8 cellular contexts compared by ENCODE assay signal in the genomic region with DNA sequence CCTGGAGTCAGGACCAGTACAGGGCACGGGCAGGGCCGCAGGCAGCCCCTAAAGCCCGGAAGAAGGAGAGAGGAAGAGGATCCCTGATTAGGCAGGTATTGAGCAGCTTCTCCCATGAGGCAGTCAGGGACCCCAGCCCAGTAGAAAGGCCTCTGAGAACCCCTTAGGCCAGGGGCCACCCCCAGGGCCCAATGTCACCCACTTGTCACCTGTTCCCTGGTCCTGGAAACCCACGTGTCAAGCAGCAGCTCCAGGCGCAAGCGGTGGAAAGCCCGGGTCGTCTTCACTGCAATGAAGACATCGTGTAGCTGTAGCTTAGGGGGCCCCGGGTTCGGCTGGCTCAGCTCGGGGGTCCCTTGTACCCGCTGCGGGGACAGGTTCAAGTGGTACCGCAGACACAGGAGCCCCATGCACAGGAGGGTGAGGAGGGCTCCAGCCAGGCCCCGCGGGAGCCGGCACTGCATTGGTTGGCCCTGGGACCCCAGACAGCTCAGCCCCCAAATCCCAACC. TPM values are rescaled to one million over a fixed set of nuclear protein-coding genes. Genes with fewer than 3 reads are reported as not detected.
DNase-seq lines count a peak whose midpoint lies in the region; ATAC-seq and TF ChIP-seq lines count a peak whose summit lies in the region.

No MANE protein-coding gene starts in this region.

- no peak overlapping the region for H3K27ac ChIP-seq in A673 (ENCODE audit: low read depth, low read length, poor library complexity, severe bottlenecking)

- peak overlapping the region; percentile 61 for H3K9ac ChIP-seq in mucosa of stomach (ENCODE audit: low read length)

- POLR2A ChIA-PET in A673 (lab: Charles Lee; ENCODE audit: low non-redundant PET) = interaction anchor here (0.6 kb wide), 1 partner anchor 190 kb away, joined by 4 read pairs; no protein-coding TSS in a partner anchor

- DNase-seq in activated T-cell treated with anti-CD3 and anti-CD28 coated beads, Interleukin-2, amount 50 U/mL, for 48 hours = peak; percentile 57 to 61
- no peak for DNase-seq in activated CD4-positive, CD25-positive, alpha-beta regulatory T cell treated with anti-CD3 and anti-CD28 coated beads, Interleukin-2, amount 50 U/mL, for 72 hours
- no peak for DNase-seq in A673 (ENCODE audit: low spot score)
- no peak for DNase-seq in AG08395 (ENCODE audit: low spot score)

- H3K9me3 ChIP-seq in mucosa of stomach (ENCODE audit: control insufficient read depth, low read length) (no peaks in the 10 kb centered on the region), A673 (ENCODE audit: low read depth, low read length, poor library complexity, severe bottlenecking) (no peaks in the 10 kb centered on the region)

- H3K27me3 ChIP-seq in mucosa of stomach (ENCODE audit: control insufficient read depth, insufficient read depth, low read length) = peaks cover 11% of the 10 kb centered on the region
- H3K27me3 ChIP-seq in A673 (replicated peaks; ENCODE audit: insufficient read depth, low read depth, low read length, poor library complexity) = no peaks in the 10 kb centered on the region

- CTCF ChIA-PET in A673 (lab: Charles Lee) = no interaction called here

- H3K4me1 ChIP-seq in mucosa of stomach (ENCODE audit: control insufficient read depth, insufficient read depth, low read length) = peaks cover 30% of the 10 kb centered on the region
- H3K4me1 ChIP-seq in A673 (ENCODE audit: insufficient read depth, low read length, poor library complexity, severe bottlenecking) = peaks cover 4% of the 10 kb centered on the region

- ATAC-seq in HG03159 (IDR thresholded peaks at IDR 0.05; ENCODE audit: unreplicated experiment) = peak; percentile 21
- no peak for ATAC-seq in GM21576 (IDR thresholded peaks at IDR 0.05; ENCODE audit: unreplicated experiment)

- intact Hi-C loops in A673 (cut with micrococcal nuclease; ENCODE audit: unreplicated experiment) = no loop called here

- H3K4me3 ChIP-seq in GM12875 (ENCODE audit: low read depth, low read length) (peak overlapping the region; percentile 93), mucosa of stomach (ENCODE audit: low read length) (no peak overlapping the region), A673 (ENCODE audit: low read depth, low read length, poor library complexity, severe bottlenecking) (no peak overlapping the region)

- no peak for TF ChIP-seq CTCF in GM12875 (IDR thresholded peaks at IDR 0.05; ENCODE audit: borderline replicate concordance, insufficient read depth, low read depth, low read length)
- no peak for TF ChIP-seq CTCF in A673 (conservative IDR thresholded peaks at IDR 0.05; ENCODE audit: low read depth, low read length)

- no peaks in the 10 kb centered on the region for H3K36me3 ChIP-seq in mucosa of stomach (ENCODE audit: control insufficient read depth, insufficient read depth, low read length)
- no peaks in the 10 kb centered on the region for H3K36me3 ChIP-seq in A673 (ENCODE audit: insufficient read depth, low read length, poor library complexity, severe bottlenecking)

- BruUV-seq in A673 (replicated peaks; lab: Mats Ljungman, UMichigan) = no TSS peak

RNA-seq across cellular contexts. Expression of gene MFNG, which starts 0.4 kb away (rescaled TPM):
- total RNA-seq in A673 (2021) = not detected in 2 replicates

RNA-seq across cellular contexts. Expression of gene CARD10, which starts 33.4 kb away (rescaled TPM):
- total RNA-seq in A673 (2021) = 0.26 and 1.0 TPM in 2 replicates

RNA-seq across cellular contexts. Expression of gene ELFN2, which starts 58.5 kb away (rescaled TPM):
- not detected in 2 replicates for total RNA-seq in A673 (2021)

Comparison
In these comparisons a context has a peak if more than half of its experiments do, and no peak if none do; other contexts are left out.
1. DNase-seq: peak in activated T-cell treated with anti-CD3 and anti-CD28 coated beads, Interleukin-2, amount 50 U/mL, for 48 hours (2 of 2); none in activated CD4-positive, CD25-positive, alpha-beta regulatory T cell treated with anti-CD3 and anti-CD28 coated beads, Interleukin-2, amount 50 U/mL, for 72 hours (single experiment), A673 (single experiment) and AG08395 (single experiment).